Comparison of ENCODE assay signal across 19 cellular contexts in genomic region chr18:11609488-11609887, GRCh38. TPM values are rescaled to one million over a fixed set of nuclear protein-coding genes. Genes with fewer than 3 reads are reported as not detected.
"Had no signal": no experiment of that assay in that cellular context is flagged by ENCODE, and none has a peak within 500 bp of the region (broad histone marks: within the 10 kb centered on the region; RNA-seq: fewer than 3 reads in every experiment).

Gene SLC35G4 (plus strand): TSS chr18:11609596. CDS start chr18:11609596, 0 bp downstream.

RNA-seq across cellular contexts. Expression of gene SLC35G4, which starts in this region (rescaled TPM):
- total RNA-seq: naive thymus-derived CD8-positive, alpha-beta T cell; natural killer cell treated with Interleukin-12 subunit alpha and Interleukin-12 subunit beta and Interleukin-15 and Interleukin-18, amount 100 ng/mL, for 72 hours; neural crest cell; omental fat pad; osteocyte; pancreas; posterior vena cava; prostate gland; pulmonary artery endothelial cell; right atrium auricular region; sciatic nerve; smooth muscle cell; spleen; suprapubic skin; testis; tibial nerve; upper lobe of left lung; ureter; vagina had no signal
- polyA plus RNA-seq: naive thymus-derived CD8-positive, alpha-beta T cell; pancreas; smooth muscle cell; spleen had no signal
